9 cellular contexts compared by ENCODE assay signal in the genomic region with DNA sequence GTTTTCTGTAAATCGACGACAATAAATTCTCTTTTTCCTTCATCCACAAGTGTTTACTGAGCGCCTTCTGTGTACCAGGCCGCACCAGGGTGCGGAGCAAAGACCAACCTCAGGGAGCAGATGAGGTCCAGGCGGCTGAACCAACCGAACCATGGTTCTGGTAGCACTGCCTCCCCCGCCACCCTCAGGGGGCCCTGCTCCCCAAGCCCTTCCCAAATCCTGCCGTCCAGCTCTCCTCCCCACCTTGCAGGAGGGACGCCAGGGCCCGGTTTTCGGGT. TPM values are rescaled to one million over a fixed set of nuclear protein-coding genes. Genes with fewer than 3 reads are reported as not detected.
DNase-seq lines count a peak whose midpoint lies in the region; ATAC-seq and TF ChIP-seq lines count a peak whose summit lies in the region.
"Had no signal": no experiment of that assay in that cellular context is flagged by ENCODE, and none has a peak within 500 bp of the region (broad histone marks: within the 10 kb centered on the region; RNA-seq: fewer than 3 reads in every experiment).

No MANE protein-coding gene starts in this region.

- H3K4me1 ChIP-seq in tibial artery: peaks cover 0 to 29% (median 24%) of the 10 kb centered on the region in 4 donors

- H3K36me3 ChIP-seq in tibial artery: no peaks in the 10 kb centered on the region

- no peak for ATAC-seq in GM21825 (IDR thresholded peaks at IDR 0.05; ENCODE audit: unreplicated experiment)

- peaks cover 9% of the 10 kb centered on the region for H3K36me3 Mint-ChIP-seq in activated T-cell treated with anti-CD3 and anti-CD28 coated beads, Interleukin-2, amount 50 U/mL, for 24 hours (ENCODE audit: low read depth)

- H3K4me1 Mint-ChIP-seq in activated T-cell treated with anti-CD3 and anti-CD28 coated beads, Interleukin-2, amount 50 U/mL, for 24 hours (ENCODE audit: low read depth): peaks cover 28% of the 10 kb centered on the region

- peak overlapping the region; percentile 47 to 51 for H3K27ac ChIP-seq in tibial artery

- TF ChIP-seq CTCF in astrocyte of the spinal cord (IDR thresholded peaks at IDR 0.05; ENCODE audit: low read depth, low read length) (no peak), lower leg skin (IDR thresholded peaks at IDR 0.05) (no peak), tibial artery (IDR thresholded peaks at IDR 0.05) (no peak)

- H3K27me3 ChIP-seq in tibial artery: peaks cover 0 to 19% of the 10 kb centered on the region in 2 donors

- intact Hi-C loops in lower leg skin (cut with DNase I; ENCODE audit: low total_unique reads) (no loop called here), tibial artery (cut with DNase I; ENCODE audit: low total_unique reads) (no loop called here)

- H3K9me3 ChIP-seq in tibial artery: no peaks in the 10 kb centered on the region

- H3K4me3 Mint-ChIP-seq in activated T-cell treated with anti-CD3 and anti-CD28 coated beads, Interleukin-2, amount 50 U/mL, for 24 hours: peak overlapping the region; percentile 84

- no peak for DNase-seq in activated T-cell treated with anti-CD3 and anti-CD28 coated beads, Interleukin-2, amount 50 U/mL, for 24 hours
- DNase-seq in activated T-cell treated with anti-CD3 and anti-CD28 coated beads, Interleukin-2, amount 50 U/mL, for 1 hour: no peak
- DNase-seq in astrocyte of the spinal cord (ENCODE audit: low read depth, low spot score) (no peak), lower leg skin (ENCODE audit: low spot score in 2 of 2) (no peak), tibial artery (no peak), DMS153 (lab: John Stamatoyannopoulos, UW) (no peak)
- no peak for DNase-seq in stimulated activated CD4-positive, alpha-beta T cell treated with anti-CD3 and anti-CD28 coated beads, Interleukin-2, amount 100 ng/mL, for 48 hours

- peak overlapping the region; percentile 95 for H3K27ac Mint-ChIP-seq in activated T-cell treated with anti-CD3 and anti-CD28 coated beads, Interleukin-2, amount 50 U/mL, for 24 hours

- no peak for TF ChIP-seq POLR2A in lower leg skin (IDR thresholded peaks at IDR 0.05)

- no peaks in the 10 kb centered on the region for H3K9me3 Mint-ChIP-seq in activated T-cell treated with anti-CD3 and anti-CD28 coated beads, Interleukin-2, amount 50 U/mL, for 24 hours

- 44 to 53% methylated on average over 12 of the region's 12 CpGs for WGBS in lower leg skin, 2 donors

- in situ Hi-C loops in astrocyte of the spinal cord (cut with HindIII; ENCODE audit: low sequenced_read_pairs): no loop called here

- peaks cover 13% of the 10 kb centered on the region for H3K27me3 Mint-ChIP-seq in activated T-cell treated with anti-CD3 and anti-CD28 coated beads, Interleukin-2, amount 50 U/mL, for 24 hours

- peak overlapping the region; percentile 63 for H3K4me3 ChIP-seq in astrocyte of the spinal cord (ENCODE audit: low read depth, low read length)
- peak overlapping the region; percentile 32 for H3K4me3 ChIP-seq in lower leg skin (ENCODE audit: low read depth, poor library complexity, severe bottlenecking)
- peak overlapping the region; percentile 53 to 61 for H3K4me3 ChIP-seq in tibial artery

RNA-seq across cellular contexts. Expression of gene RNF225, which starts 5.1 kb away (rescaled TPM):
- 10 to 100 TPM; 30.4 to 62.7 (median 42.7) TPM for total RNA-seq in lower leg skin
- total RNA-seq: Daoy had no signal

RNA-seq across cellular contexts. Expression of gene ZNF584, which starts 7.9 kb away (rescaled TPM):
- total RNA-seq in lower leg skin: 10 to 100 TPM; 16.9 to 28.6 (median 23.4) TPM

RNA-seq across cellular contexts. Expression of gene RPS5, which starts 13.5 kb away (rescaled TPM):
- total RNA-seq in lower leg skin: 1,000 to 10,000 TPM; 1,758 to 2,840 (median 2,497) TPM

RNA-seq across cellular contexts. Expression of gene ZNF837, which starts 19.7 kb away (rescaled TPM):
- total RNA-seq in lower leg skin: 10 to 100 TPM in 2 of 4 donors, 1 to 10 TPM in 2; 4.7 to 12.0 (median 8.5) TPM

RNA-seq across cellular contexts. Expression of gene ZNF497, which starts 38.0 kb away (rescaled TPM):
- total RNA-seq in lower leg skin: 1 to 10 TPM; 1.4 to 3.1 (median 1.5) TPM
